ENCODE assay signal across 29 cellular contexts in the genomic region with DNA sequence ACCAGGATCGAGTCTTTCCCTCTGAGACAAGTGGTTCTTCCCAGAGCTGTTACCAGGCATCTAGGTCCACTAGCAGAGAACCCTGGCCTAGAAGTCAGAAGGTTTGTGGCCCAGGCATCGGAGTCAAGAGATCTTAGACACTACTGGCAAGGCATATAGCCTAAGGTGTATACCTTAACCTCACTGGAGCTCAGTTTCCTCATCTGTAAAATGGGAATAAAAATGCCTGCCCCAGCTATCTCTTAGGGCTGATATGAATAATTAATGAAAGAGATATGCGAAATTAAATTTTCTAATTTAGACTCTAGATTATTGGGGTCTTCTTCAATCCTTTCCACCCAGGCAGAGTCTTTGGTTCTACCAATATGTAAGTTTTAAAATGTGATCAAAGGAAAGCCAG.
"Had no signal": no experiment of that assay in that cellular context is flagged by ENCODE, and none has a peak within 500 bp of the region (broad histone marks: within the 10 kb centered on the region; RNA-seq: fewer than 3 reads in every experiment).

No MANE protein-coding gene starts in this region.

- ATAC-seq: natural killer cell treated with Interleukin-12 subunit alpha and Interleukin-12 subunit beta and Interleukin-15 and Interleukin-18, amount 100 ng/mL, for 72 hours; psoas muscle; right cardiac atrium; right lobe of liver; stimulated activated effector memory CD8-positive, alpha-beta T cell treated with anti-CD3 and anti-CD28 coated beads, Interleukin-12 subunit alpha, Interleukin-12 subunit beta, amount 100 ng/mL, for 72 hours; stimulated activated naive B cell treated with anti-CD40 and anti-IgM and Interleukin-4, amounts not matched to agents 10 μg/mL and 1 μg/mL and 100 μg/mL, for 72 hours had no signal

- H3K27me3 ChIP-seq: ovary, right lobe of liver, thyroid gland, tibial nerve, upper lobe of left lung, vagina had no signal

- H3K36me3 ChIP-seq: neutrophil, ovary, right lobe of liver, sigmoid colon, stomach, thoracic aorta, thyroid gland, tibial nerve, upper lobe of left lung, vagina had no signal

- H3K4me1 ChIP-seq: psoas muscle, right lobe of liver, sigmoid colon, thyroid gland had no signal

- H3K9me3 ChIP-seq: neutrophil, ovary, psoas muscle, right lobe of liver, sigmoid colon, stomach, thoracic aorta, thyroid gland, tibial nerve, upper lobe of left lung, vagina had no signal

- H3K4me3 ChIP-seq: ovary, psoas muscle, right lobe of liver, sigmoid colon, stomach, thoracic aorta, thyroid gland, tibial nerve, upper lobe of left lung, vagina had no signal

- H3K36me3 Mint-ChIP-seq: natural killer cell treated with Interleukin-12 subunit alpha and Interleukin-12 subunit beta and Interleukin-15 and Interleukin-18, amount 100 ng/mL, for 72 hours; stimulated activated effector memory CD8-positive, alpha-beta T cell treated with anti-CD3 and anti-CD28 coated beads, Interleukin-12 subunit alpha, Interleukin-12 subunit beta, amount 100 ng/mL, for 72 hours; stimulated activated naive B cell treated with anti-CD40 and anti-IgM and Interleukin-4, amounts not matched to agents 10 μg/mL and 1 μg/mL and 100 μg/mL, for 72 hours had no signal

- H3K79me2 ChIP-seq: parathyroid adenoma had no signal

- H3K9ac ChIP-seq: parathyroid adenoma had no signal

- H3K9me3 Mint-ChIP-seq: natural killer cell treated with Interleukin-12 subunit alpha and Interleukin-12 subunit beta and Interleukin-15 and Interleukin-18, amount 100 ng/mL, for 72 hours; nephron progenitor cell; neural crest cell; stimulated activated effector memory CD8-positive, alpha-beta T cell treated with anti-CD3 and anti-CD28 coated beads, Interleukin-12 subunit alpha, Interleukin-12 subunit beta, amount 100 ng/mL, for 72 hours; stimulated activated naive B cell treated with anti-CD40 and anti-IgM and Interleukin-4, amounts not matched to agents 10 μg/mL and 1 μg/mL and 100 μg/mL, for 72 hours; stimulated activated naive CD8-positive, alpha-beta T cell treated with anti-CD3 and anti-CD28 coated beads, Interleukin-15, Interleukin-2, amounts not matched to agents 100 ng/mL and 50 ng/mL, for 24 hours had no signal

- H3K27ac ChIP-seq: neutrophil, ovary, parathyroid adenoma, psoas muscle, right lobe of liver, sigmoid colon, stomach, thoracic aorta, thyroid gland, tibial nerve, upper lobe of left lung, vagina had no signal

- FAIRE-seq: small intestine, urothelium cell line had no signal

- DNase-seq: nephron progenitor cell; nucleus accumbens; ovary; posterior cingulate gyrus; psoas muscle; right cardiac atrium; right lobe of liver; sigmoid colon; stimulated activated CD4-positive, alpha-beta T cell treated with anti-CD3 and anti-CD28 coated beads, Interleukin-15, amount 100 ng/mL, for 24 hours; stimulated activated CD4-positive, alpha-beta T cell treated with anti-CD3 and anti-CD28 coated beads, Interleukin-2, amount 100 ng/mL, for 24 hours; stimulated activated CD4-positive, alpha-beta T cell treated with anti-CD3 and anti-CD28 coated beads, Interleukin-2, amount 100 ng/mL, for 48 hours; stimulated activated CD4-positive, alpha-beta T cell treated with anti-CD3 and anti-CD28 coated beads, Interleukin-4, amount 100 ng/mL, for 24 hours; stimulated activated naive B cell treated with anti-CD40 and anti-IgM and Interleukin-4, amounts not matched to agents 10 μg/mL and 1 μg/mL and 100 μg/mL, for 72 hours; stimulated activated naive CD4-positive, alpha-beta T cell treated with Interleukin-2 at 50 U/mL for 16 hours; stomach; thyroid gland; trophoblast cell; upper lobe of left lung had no signal

- H3K4me3 Mint-ChIP-seq: natural killer cell treated with Interleukin-12 subunit alpha and Interleukin-12 subunit beta and Interleukin-15 and Interleukin-18, amount 100 ng/mL, for 72 hours; nephron progenitor cell; neural crest cell; stimulated activated effector memory CD8-positive, alpha-beta T cell treated with anti-CD3 and anti-CD28 coated beads, Interleukin-12 subunit alpha, Interleukin-12 subunit beta, amount 100 ng/mL, for 72 hours; stimulated activated naive B cell treated with anti-CD40 and anti-IgM and Interleukin-4, amounts not matched to agents 10 μg/mL and 1 μg/mL and 100 μg/mL, for 72 hours; stimulated activated naive CD8-positive, alpha-beta T cell treated with anti-CD3 and anti-CD28 coated beads, Interleukin-15, Interleukin-2, amounts not matched to agents 100 ng/mL and 50 ng/mL, for 24 hours had no signal
